In genomic region chr2:65438137-65438899, GRCh38 we compare ENCODE assay signal across 1 cellular context.
TF ChIP-seq lines count a peak whose summit lies in the region.

No MANE protein-coding gene starts in this region.

TF ChIP-seq in HepG2, 621 proteins besides CTCF, POLR2A, EP300 and RAD21 (continued from another document):
- TF ChIP-seq ATF6 (CRISPR knock-in tag; conservative IDR thresholded peaks at IDR 0.05): no peak
- peak; percentile 37; the same call in 1 of the 2 replicates for TF ChIP-seq GATAD1 (CRISPR knock-in tag; IDR thresholded peaks at IDR 0.05)
- no peak for TF ChIP-seq MXD1 (CRISPR knock-in tag; IDR thresholded peaks at IDR 0.05)
- TF ChIP-seq ZNF343 (CRISPR knock-in tag; IDR thresholded peaks at IDR 0.05): no peak
- TF ChIP-seq ZNF30 (CRISPR knock-in tag; IDR thresholded peaks at IDR 0.05): no peak
- TF ChIP-seq ZNF484 (CRISPR knock-in tag; IDR thresholded peaks at IDR 0.05; ENCODE audit: borderline replicate concordance, low read depth): no peak
- 0 out of 2 replicates have a peak, but pooled peaks have one; percentile 25 for TF ChIP-seq IKZF5 (CRISPR knock-in tag; IDR thresholded peaks at IDR 0.05)
- no peak for TF ChIP-seq ZFP37 (CRISPR knock-in tag; IDR thresholded peaks at IDR 0.05; ENCODE audit: borderline replicate concordance)
- no peak for TF ChIP-seq LBX2 (CRISPR knock-in tag; IDR thresholded peaks at IDR 0.05; ENCODE audit: borderline replicate concordance)
- TF ChIP-seq GATAD2A (CRISPR knock-in tag; IDR thresholded peaks at IDR 0.05): 0 out of 2 replicates have a peak, but pooled peaks have one; percentile 31
- peak; percentile 27; the same call in 1 of the 3 replicates for TF ChIP-seq MXI1 (IDR thresholded peaks at IDR 0.05; ENCODE audit: borderline replicate concordance, low read depth, low read length)
- TF ChIP-seq TRIM24 (CRISPR knock-in tag; IDR thresholded peaks at IDR 0.05): no peak
- TF ChIP-seq TAF1 (CRISPR knock-in tag; IDR thresholded peaks at IDR 0.05): no peak
- TF ChIP-seq ZBTB26 (CRISPR knock-in tag; IDR thresholded peaks at IDR 0.05; ENCODE audit: borderline replicate concordance): no peak
- no peak for TF ChIP-seq SKI (IDR thresholded peaks at IDR 0.05; ENCODE audit: partially characterized antibody)
- TF ChIP-seq HNRNPH1 (optimal IDR thresholded peaks at IDR 0.05; ENCODE audit: low read depth, low read length): no peak
- no peak; the same call in 1 of the 2 replicates for TF ChIP-seq MXD4 (CRISPR knock-in tag; IDR thresholded peaks at IDR 0.05)
- TF ChIP-seq E2F1 (CRISPR knock-in tag; IDR thresholded peaks at IDR 0.05): no peak
- TF ChIP-seq SMARCC2 (IDR thresholded peaks at IDR 0.05): no peak
- TF ChIP-seq ATF4 (CRISPR knock-in tag; IDR thresholded peaks at IDR 0.05): peak in 1 of 2 experiments; percentile 45; a peak in 1 of 4 replicates
- TF ChIP-seq THYN1 (CRISPR knock-in tag; IDR thresholded peaks at IDR 0.05; ENCODE audit: borderline replicate concordance, low read depth): no peak
- no peak for TF ChIP-seq ZNF660 (CRISPR knock-in tag; IDR thresholded peaks at IDR 0.05; ENCODE audit: borderline replicate concordance, low read depth)
- TF ChIP-seq ZBTB44 (CRISPR knock-in tag; IDR thresholded peaks at IDR 0.05): no peak
- TF ChIP-seq JUN (CRISPR knock-in tag; IDR thresholded peaks at IDR 0.05): no peak
- TF ChIP-seq ZMYM4 (CRISPR knock-in tag; IDR thresholded peaks at IDR 0.05): peak; percentile 56
- no peak for TF ChIP-seq CAMTA2 (CRISPR knock-in tag; IDR thresholded peaks at IDR 0.05; ENCODE audit: borderline replicate concordance)
- no peak for TF ChIP-seq ZNF10 (CRISPR knock-in tag; IDR thresholded peaks at IDR 0.05; ENCODE audit: borderline replicate concordance, low read depth)
- no peak for TF ChIP-seq ZNF512B (CRISPR knock-in tag; IDR thresholded peaks at IDR 0.05; ENCODE audit: borderline replicate concordance)
- 0 out of 2 replicates have a peak, but pooled peaks have one; percentile 23 for TF ChIP-seq ZNF33B (CRISPR knock-in tag; IDR thresholded peaks at IDR 0.05)
- peak; percentile 8; the same call in 1 of the 2 replicates for TF ChIP-seq BCL6 (CRISPR knock-in tag; IDR thresholded peaks at IDR 0.05)
